13 cellular contexts compared by ENCODE assay signal in genomic region chr5:179165421-179166170, GRCh38.
"Had no signal": no experiment of that assay in that cellular context is flagged by ENCODE, and none has a peak within 500 bp of the region (broad histone marks: within the 10 kb centered on the region; RNA-seq: fewer than 3 reads in every experiment).

No MANE protein-coding gene starts in this region.

- H3K36me3 ChIP-seq: breast epithelium had no signal

- H3K36me3 Mint-ChIP-seq: activated naive CD4-positive, alpha-beta T cell treated with anti-CD3 and anti-CD28 coated beads, Interleukin-2, amount 50 U/mL, for 72 hours; naive thymus-derived CD8-positive, alpha-beta T cell; T-cell had no signal

- H3K4me1 ChIP-seq: breast epithelium had no signal

- H3K4me1 Mint-ChIP-seq: activated CD4-positive, alpha-beta T cell treated with anti-CD3 and anti-CD28 coated beads for 36 hours had no signal

- H3K4me3 ChIP-seq: breast epithelium, lung, mucosa of descending colon, skin epidermis had no signal

- ATAC-seq: activated CD4-positive, alpha-beta T cell treated with anti-CD3 and anti-CD28 coated beads for 36 hours; activated CD8-positive, alpha-beta T cell treated with anti-CD3 and anti-CD28 coated beads for 36 hours; mucosa of descending colon; naive thymus-derived CD8-positive, alpha-beta T cell; T-cell had no signal

- DNase-seq: activated CD4-positive, alpha-beta T cell treated with anti-CD3 and anti-CD28 coated beads for 36 hours; activated CD8-positive, alpha-beta T cell treated with anti-CD3 and anti-CD28 coated beads for 36 hours; effector CD8-positive, alpha-beta T cell; mucosa of descending colon; naive thymus-derived CD8-positive, alpha-beta T cell; T1000 had no signal

- H3K27me3 ChIP-seq: breast epithelium had no signal

- H3K9me3 Mint-ChIP-seq: T-cell had no signal

- H3K4me3 Mint-ChIP-seq: activated CD4-positive, alpha-beta T cell treated with anti-CD3 and anti-CD28 coated beads for 36 hours; activated CD8-positive, alpha-beta T cell treated with anti-CD3 and anti-CD28 coated beads for 36 hours had no signal

- H3K27ac ChIP-seq: breast epithelium, skin epidermis, VCaP had no signal

- H3K27ac Mint-ChIP-seq: activated CD4-positive, alpha-beta T cell treated with anti-CD3 and anti-CD28 coated beads for 36 hours; activated CD8-positive, alpha-beta T cell treated with anti-CD3 and anti-CD28 coated beads for 36 hours; activated naive CD4-positive, alpha-beta T cell treated with anti-CD3 and anti-CD28 coated beads, Interleukin-2, amount 50 U/mL, for 72 hours; activated T-helper 2 cell treated with anti-CD3 and anti-CD28 coated beads, Interferon-gamma antibody, Interleukin-2, Interleukin-4, amounts not matched to agents 10 μg/mL and 5 μg/mL and 100 μg/mL, durations not matched to agents 14 hours and 24 hours and 36 hours; T-cell had no signal
